Comparison of ENCODE assay signal across 27 cellular contexts in the genomic region with DNA sequence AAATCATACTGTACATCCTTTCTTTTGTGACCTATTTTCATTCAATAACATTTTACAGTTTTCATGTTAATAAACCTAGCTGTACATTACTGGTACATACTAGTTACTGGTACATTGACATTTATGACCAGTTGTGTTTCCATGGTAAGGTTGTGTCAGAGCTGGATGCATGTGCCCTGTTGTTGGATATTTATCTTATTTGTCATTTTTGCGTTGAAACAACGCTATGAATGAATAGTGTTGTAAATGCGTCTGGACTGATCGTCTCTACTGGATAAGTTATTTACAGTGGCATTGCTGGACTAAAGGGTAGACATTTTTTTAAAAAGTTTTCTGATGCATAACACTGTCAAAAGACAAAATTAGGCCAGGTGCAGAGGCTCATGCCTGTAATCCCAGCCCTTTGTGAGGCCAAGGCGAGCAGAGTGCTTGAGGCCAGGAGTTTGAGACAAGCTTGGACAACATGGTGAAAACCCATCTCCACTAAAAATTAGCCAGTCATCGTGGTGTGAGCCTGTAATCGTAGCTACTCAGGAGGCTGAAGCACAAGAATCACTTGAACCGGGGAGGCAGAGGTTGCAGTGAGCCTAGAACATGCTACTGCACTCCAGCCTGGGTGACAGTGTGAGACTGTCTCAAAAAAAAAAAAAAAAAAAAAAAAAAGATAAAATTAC. TPM values are rescaled to one million over a fixed set of nuclear protein-coding genes. Genes with fewer than 3 reads are reported as not detected.
A peak's percentile ranks its signal among the peaks of the same experiment; 100 is the strongest.
DNase-seq lines count a peak whose midpoint lies in the region; ATAC-seq, FAIRE-seq and TF ChIP-seq lines count a peak whose summit lies in the region.
"Had no signal": no experiment of that assay in that cellular context is flagged by ENCODE, and none has a peak within 500 bp of the region (broad histone marks: within the 10 kb centered on the region; RNA-seq: fewer than 3 reads in every experiment).

No MANE protein-coding gene starts in this region.

- H3K9me3 ChIP-seq in IMR-90 (ENCODE audit: control insufficient read depth, insufficient read depth, low read length) (no peaks in the 10 kb centered on the region), K562 (replicated peaks; ENCODE audit: control insufficient read depth, insufficient read depth, low read depth, low read length) (no peaks in the 10 kb centered on the region), smooth muscle cell (replicated peaks; ENCODE audit: low read depth) (no peaks in the 10 kb centered on the region), upper lobe of left lung (no peaks in the 10 kb centered on the region)
- no peaks in the 10 kb centered on the region for H3K9me3 ChIP-seq in effector memory CD4-positive, alpha-beta T cell (ENCODE audit: control insufficient read depth, low read length)
- H3K9me3 ChIP-seq: BLaER1 treated with 17β-estradiol and CSF1 and Interleukin-3, amounts not matched to agents 10 nM and 100 nM; Peyer's patch; stomach; thyroid gland had no signal

- H3K4me3 ChIP-seq in IMR-90 (ENCODE audit: insufficient read depth, low read depth, low read length) (no peak overlapping the region), K562 (no peak overlapping the region), smooth muscle cell (no peak overlapping the region), upper lobe of left lung (no peak overlapping the region)
- no peak overlapping the region for H3K4me3 ChIP-seq in effector memory CD4-positive, alpha-beta T cell (ENCODE audit: insufficient read depth, low read depth, low read length, poor library complexity, severe bottlenecking)
- H3K4me3 ChIP-seq: BLaER1 treated with 17β-estradiol and CSF1 and Interleukin-3, amounts not matched to agents 10 nM and 100 nM; GM12878; Peyer's patch; stomach; thyroid gland had no signal

- no peak for FAIRE-seq in K562 (lab: Jason Lieb, UNC)
- FAIRE-seq: GM12878, HepG2, keratinocyte had no signal

- no peak for TF ChIP-seq POLR2A in IMR-90 (IDR thresholded peaks at IDR 0.05; ENCODE audit: low read depth, low read length)
- no peak for TF ChIP-seq POLR2A in K562 (conservative IDR thresholded peaks at IDR 0.05)
- no peak for TF ChIP-seq POLR2A in upper lobe of left lung (IDR thresholded peaks at IDR 0.05)

- H3K27ac Mint-ChIP-seq in nephron, result peak overlapping the region; percentile 60 to 83 (median 80)
- H3K27ac Mint-ChIP-seq: activated CD4-positive, alpha-beta T cell treated with anti-CD3 and anti-CD28 coated beads for 36 hours; activated CD8-positive, alpha-beta T cell treated with anti-CD3 and anti-CD28 coated beads, Interleukin-2, amount 10 ng/mL, durations not matched to agents 7 days and 5 days; activated naive CD4-positive, alpha-beta T cell treated with anti-CD3 and anti-CD28 coated beads for 36 hours; naive B cell had no signal

- peak overlapping the region; percentile 99 for H2BK20ac ChIP-seq in IMR-90 (ENCODE audit: low read depth, low read length)

- 50% methylated on average over 3 of the region's 8 CpGs; no CpG with 5 or more reads in 1 of the 2 experiments for WGBS in IMR-90 (ENCODE audit: extremely low coverage in 2 of 2, insufficient read length in 1 of 2), 2 experiments
- WGBS in K562 (ENCODE audit: insufficient coverage, low coverage, missing lambda C conversion rate), result 52% methylated on average over 8 of the region's 8 CpGs
- WGBS in smooth muscle cell (ENCODE audit: low lambda C conversion rate), result 66% methylated on average over 8 of the region's 8 CpGs
- WGBS in upper lobe of left lung, 2 donors, result 73 to 80% methylated on average over 8 of the region's 8 CpGs

- peak overlapping the region; percentile 96 for H3K23ac ChIP-seq in IMR-90 (ENCODE audit: low read depth, low read length)

- TF ChIP-seq CTCF in IMR-90 (conservative IDR thresholded peaks at IDR 0.05; ENCODE audit: low read depth, low read length), result no peak
- TF ChIP-seq CTCF in K562 (IDR thresholded peaks at IDR 0.05 in 2 of 3, conservative IDR thresholded peaks at IDR 0.05 in 1 of 3; ENCODE audit: insufficient read depth in 2 of 3, low read depth in 1 of 3, low read length in 3 of 3), result no peak
- TF ChIP-seq CTCF in nephron (IDR thresholded peaks at IDR 0.05; ENCODE audit: unreplicated experiment in 3 of 3), result no peak
- TF ChIP-seq CTCF in smooth muscle cell (IDR thresholded peaks at IDR 0.05; ENCODE audit: borderline replicate concordance, insufficient read depth, poor library complexity, severe bottlenecking), result no peak
- TF ChIP-seq CTCF in upper lobe of left lung (IDR thresholded peaks at IDR 0.05), result no peak

- H4K20me1 ChIP-seq in IMR-90 (ENCODE audit: insufficient read depth, low read length) (no peaks in the 10 kb centered on the region), K562 (replicated peaks; ENCODE audit: control insufficient read depth, insufficient read depth, low read length) (no peaks in the 10 kb centered on the region), smooth muscle cell (ENCODE audit: low read depth) (no peaks in the 10 kb centered on the region)
- H4K20me1 ChIP-seq: BLaER1 treated with 17β-estradiol and CSF1 and Interleukin-3, amounts not matched to agents 10 nM and 100 nM had no signal

- H3K4me1 ChIP-seq in IMR-90 (ENCODE audit: control insufficient read depth, insufficient read depth, low read length), result peaks cover 41% of the 10 kb centered on the region
- peaks cover 14 to 43% of the 10 kb centered on the region in 2 experiments for H3K4me1 ChIP-seq in K562 (replicated peaks in 1 of 2; ENCODE audit: control insufficient read depth in 2 of 2, insufficient read depth in 2 of 2, low read length in 2 of 2)
- no peaks in the 10 kb centered on the region for H3K4me1 ChIP-seq in smooth muscle cell (ENCODE audit: low read depth)
- no peaks in the 10 kb centered on the region for H3K4me1 ChIP-seq in effector memory CD4-positive, alpha-beta T cell (ENCODE audit: control insufficient read depth, insufficient read depth, low read length, poor library complexity, severe bottlenecking)
- H3K4me1 ChIP-seq in upper lobe of left lung, result peaks cover 15 to 39% (median 34%) of the 10 kb centered on the region in 4 donors

- in situ Hi-C loops in IMR-90 (cut with MboI; ENCODE audit: low sequenced_read_pairs) (no loop called here), K562 (cut with MboI) (no loop called here)

- H2AFZ ChIP-seq in IMR-90 (replicated peaks; ENCODE audit: low read length, poor library complexity), result no peak overlapping the region
- no peak overlapping the region; the same call in 1 of the 2 replicates for H2AFZ ChIP-seq in K562 (ENCODE audit: low read depth, low read length)
- no peak overlapping the region for H2AFZ ChIP-seq in smooth muscle cell (ENCODE audit: low read depth)

- no peak overlapping the region for H2AK9ac ChIP-seq in IMR-90 (replicated peaks; ENCODE audit: low read depth, low read length, poor library complexity)

- peaks cover 14% of the 10 kb centered on the region for H3F3A ChIP-seq in smooth muscle cell (ENCODE audit: low read depth)

- POLR2A ChIA-PET in IMR-90 (lab: Charles Lee; ENCODE audit: unreplicated experiment), result interaction anchor here (1.0 kb wide), 1 partner anchor 17 kb away, joined by 3 read pairs; no protein-coding TSS in a partner anchor
- POLR2A ChIA-PET in K562 (lab: Yijun Ruan, JAX), result interaction anchor here (1.8 kb wide), 1 partner anchor 12 kb away, joined by 4 read pairs; no protein-coding TSS in a partner anchor

- ATAC-seq in IMR-90 (ENCODE audit: low read depth), result no peak
- ATAC-seq in K562, result no peak
- no peak for ATAC-seq in HG03045 (IDR thresholded peaks at IDR 0.05; ENCODE audit: unreplicated experiment)
- ATAC-seq in upper lobe of left lung (ENCODE audit: low FRiP score in 2 of 2), result no peak
- ATAC-seq: activated CD4-positive, alpha-beta T cell treated with anti-CD3 and anti-CD28 coated beads for 36 hours; activated CD8-positive, alpha-beta T cell treated with anti-CD3 and anti-CD28 coated beads, Interleukin-2, amount 10 ng/mL, durations not matched to agents 7 days and 5 days; GM12878; HepG2 had no signal

- peak overlapping the region; percentile 93 for H4K91ac ChIP-seq in IMR-90 (ENCODE audit: insufficient read depth, low read depth, low read length)

- peak overlapping the region; percentile 97 for H3K14ac ChIP-seq in IMR-90 (replicated peaks; ENCODE audit: low read depth, low read length)

- TF ChIP-seq EP300 in K562 (IDR thresholded peaks at IDR 0.05; ENCODE audit: low read length) (no peak), upper lobe of left lung (IDR thresholded peaks at IDR 0.05) (no peak)

- no peaks in the 10 kb centered on the region for H3K27me3 ChIP-seq in IMR-90 (ENCODE audit: control insufficient read depth, insufficient read depth, low read length)
- H3K27me3 ChIP-seq in K562 (ENCODE audit: control insufficient read depth in 2 of 2, insufficient read depth in 2 of 2, low read length in 2 of 2), result peaks cover 0 to 13% of the 10 kb centered on the region in 2 experiments; a peak in 2 of 5 replicates
- no peaks in the 10 kb centered on the region for H3K27me3 ChIP-seq in smooth muscle cell (ENCODE audit: low read depth)
- no peaks in the 10 kb centered on the region for H3K27me3 ChIP-seq in effector memory CD4-positive, alpha-beta T cell (replicated peaks; ENCODE audit: control insufficient read depth, insufficient read depth, low read length, poor library complexity, severe bottlenecking)
- no peaks in the 10 kb centered on the region for H3K27me3 ChIP-seq in upper lobe of left lung
- H3K27me3 ChIP-seq: BLaER1 treated with 17β-estradiol and CSF1 and Interleukin-3, amounts not matched to agents 10 nM and 100 nM; Peyer's patch; stomach; thyroid gland had no signal

- CTCF ChIA-PET in IMR-90 (lab: Yijun Ruan, JAX) (interaction anchor here (1.0 to 2.0 kb wide), 5 partner anchors 12 to 218 kb away, joined by 3 to 6 read pairs (median 3); no protein-coding TSS in a partner anchor), K562 (lab: Yijun Ruan, JAX; ENCODE audit: low intra/inter-chr PET ratio) (no interaction called here)

- H3K27me3 Mint-ChIP-seq in nephron (ENCODE audit: low read depth), result peaks cover 9% of the 10 kb centered on the region

- H3K4me3 Mint-ChIP-seq in nephron, result no peak overlapping the region
- H3K4me3 Mint-ChIP-seq: activated CD4-positive, alpha-beta T cell treated with anti-CD3 and anti-CD28 coated beads for 36 hours; activated CD8-positive, alpha-beta T cell treated with anti-CD3 and anti-CD28 coated beads, Interleukin-2, amount 10 ng/mL, durations not matched to agents 7 days and 5 days; activated naive CD4-positive, alpha-beta T cell treated with anti-CD3 and anti-CD28 coated beads for 36 hours; naive B cell had no signal

- H3K27ac ChIP-seq in IMR-90 (ENCODE audit: insufficient read depth, low read length), result peak overlapping the region; percentile 92
- no peak overlapping the region for H3K27ac ChIP-seq in K562 (ENCODE audit: extremely low read depth, low read depth, low read length)
- H3K27ac ChIP-seq in smooth muscle cell (ENCODE audit: low read depth), result peak overlapping the region; percentile 11
- H3K27ac ChIP-seq in effector memory CD4-positive, alpha-beta T cell (ENCODE audit: insufficient read depth, low read length, poor library complexity, severe bottlenecking), result no peak overlapping the region
- H3K27ac ChIP-seq in upper lobe of left lung, result no peak overlapping the region
- H3K27ac ChIP-seq: BLaER1 treated with 17β-estradiol and CSF1 and Interleukin-3, amounts not matched to agents 10 nM and 100 nM; Peyer's patch; thyroid gland had no signal

- H3K18ac ChIP-seq in IMR-90 (ENCODE audit: low read depth, low read length), result peak overlapping the region; percentile 99

- H3K9me1 ChIP-seq in IMR-90 (ENCODE audit: insufficient read depth, low read length) (peaks cover 55% of the 10 kb centered on the region), K562 (ENCODE audit: control insufficient read depth, insufficient read depth, low read length) (no peaks in the 10 kb centered on the region)

- peak overlapping the region; percentile 97 for H2AK5ac ChIP-seq in IMR-90 (ENCODE audit: low read depth, low read length)

- peaks cover 52% of the 10 kb centered on the region for H3K4me1 Mint-ChIP-seq in nephron
- H3K4me1 Mint-ChIP-seq: naive B cell had no signal

- intact Hi-C loops in IMR-90 (cut with micrococcal nuclease) (loop anchor here (2.0 kb wide), 1 partner anchor 49 kb away; no protein-coding TSS in a partner anchor), K562 (cut with micrococcal nuclease) (no loop called here)

- no peaks in the 10 kb centered on the region for H3K36me3 Mint-ChIP-seq in nephron (ENCODE audit: low read depth)

- dilution Hi-C loops in IMR-90 (cut with HindIII; ENCODE audit: low sequenced_read_pairs, unreplicated experiment), result no loop called here

- BruUV-seq in IMR-90 (replicated peaks; lab: Mats Ljungman, UMichigan) (no TSS peak), K562 (replicated peaks; lab: Mats Ljungman, UMichigan) (no TSS peak)

- H3K9me3 Mint-ChIP-seq in nephron, result no peaks in the 10 kb centered on the region
- H3K9me3 Mint-ChIP-seq: activated naive CD4-positive, alpha-beta T cell treated with anti-CD3 and anti-CD28 coated beads for 36 hours; naive B cell had no signal

- TF ChIP-seq RAD21 in IMR-90 (IDR thresholded peaks at IDR 0.05; ENCODE audit: low read length) (no peak), K562 (CRISPR knock-in tag; conservative IDR thresholded peaks at IDR 0.05 in 1 of 2, IDR thresholded peaks at IDR 0.05 in 1 of 2) (no peak)

- peak overlapping the region; percentile 63 to 94 for H4K8ac ChIP-seq in IMR-90 (ENCODE audit: low read depth in 2 of 2, low read length in 2 of 2)

- DNase-seq in IMR-90, result peak; percentile 28
- DNase-seq in K562 (ENCODE audit: extremely low read depth in 1 of 4, low spot score in 3 of 4), result no peak
- DNase-seq in smooth muscle cell (lab: John Stamatoyannopoulos, UW; ENCODE audit: unreplicated experiment), result no peak
- no peak for DNase-seq in NCI-H187 (lab: John Stamatoyannopoulos, UW)
- no peak for DNase-seq in effector memory CD4-positive, alpha-beta T cell
- DNase-seq in upper lobe of left lung, result no peak
- DNase-seq: activated CD4-positive, alpha-beta T cell treated with anti-CD3 and anti-CD28 coated beads for 36 hours; activated CD8-positive, alpha-beta T cell treated with anti-CD3 and anti-CD28 coated beads, Interleukin-2, amount 10 ng/mL, durations not matched to agents 7 days and 5 days; activated naive CD4-positive, alpha-beta T cell treated with anti-CD3 and anti-CD28 coated beads for 36 hours; Kasumi-1; naive B cell; NCI-H1417 treated with DMSO at 0.1 percent for 48 hours; NCI-H2081; NCI-H2227 treated with DMSO at 0.1 percent for 48 hours; NCI-H69; SIG-M5; stimulated activated CD8-positive, alpha-beta memory T cell treated with anti-CD3 and anti-CD28 coated beads, Interleukin-4, amount 100 ng/mL, for 48 hours; stomach; T-helper 9 cell; thyroid gland had no signal

- H3K56ac ChIP-seq in IMR-90 (ENCODE audit: extremely low read depth, insufficient read depth, low read length), result peak overlapping the region; percentile 70

- H3K36me3 ChIP-seq in IMR-90 (ENCODE audit: control insufficient read depth, insufficient read depth, low read length), result no peaks in the 10 kb centered on the region
- H3K36me3 ChIP-seq in K562 (ENCODE audit: control insufficient read depth, insufficient read depth, low read length), result no peaks in the 10 kb centered on the region; the same call in 2 of the 3 replicates
- H3K36me3 ChIP-seq in smooth muscle cell (ENCODE audit: low read depth), result no peaks in the 10 kb centered on the region
- H3K36me3 ChIP-seq in effector memory CD4-positive, alpha-beta T cell (ENCODE audit: control insufficient read depth, insufficient read depth, low read length), result no peaks in the 10 kb centered on the region
- no peaks in the 10 kb centered on the region for H3K36me3 ChIP-seq in upper lobe of left lung
- H3K36me3 ChIP-seq: BLaER1 treated with 17β-estradiol and CSF1 and Interleukin-3, amounts not matched to agents 10 nM and 100 nM; Peyer's patch; stomach; thyroid gland had no signal

- H3K79me2 ChIP-seq in K562 (ENCODE audit: control insufficient read depth, insufficient read depth, low read length) (no peaks in the 10 kb centered on the region), smooth muscle cell (ENCODE audit: low read depth) (no peaks in the 10 kb centered on the region)

- H2BK5ac ChIP-seq in IMR-90 (ENCODE audit: low read depth, low read length, poor library complexity, severe bottlenecking), result peak overlapping the region; percentile 96

- H2BK120ac ChIP-seq in IMR-90 (ENCODE audit: low read depth, low read length), result peak overlapping the region; percentile 100

- H3K9ac ChIP-seq in IMR-90 (ENCODE audit: low read depth, low read length) (peak overlapping the region; percentile 40), K562 (ENCODE audit: insufficient read depth in 1 of 2, low read depth in 2 of 2, low read length in 2 of 2) (no peak overlapping the region), smooth muscle cell (ENCODE audit: low read depth) (no peak overlapping the region)
- H3K9ac ChIP-seq: BLaER1 treated with 17β-estradiol and CSF1 and Interleukin-3, amounts not matched to agents 10 nM and 100 nM had no signal

- peak overlapping the region; percentile 96 for H4K5ac ChIP-seq in IMR-90 (ENCODE audit: low read depth, low read length)

- peaks cover 17 to 88% of the 10 kb centered on the region in 2 experiments for H3K79me1 ChIP-seq in IMR-90 (ENCODE audit: low read depth in 1 of 2, low read length in 2 of 2)

- H3K4me2 ChIP-seq in IMR-90 (ENCODE audit: low read depth, low read length) (no peak overlapping the region), K562 (ENCODE audit: insufficient read depth, low read length) (no peak overlapping the region), smooth muscle cell (no peak overlapping the region)

- peak overlapping the region; percentile 77; the same call in 2 of the 3 replicates for H2BK15ac ChIP-seq in IMR-90 (ENCODE audit: low read depth, low read length)

- peak overlapping the region; percentile 98 for H3K4ac ChIP-seq in IMR-90 (ENCODE audit: low read depth, low read length)

RNA-seq across cellular contexts. Expression of gene MCFD2, which starts 40.2 kb away (rescaled TPM):
- total RNA-seq in IMR-90 (2012; rRNA removed) (177 and 219 TPM in 2 replicates), K562 (2014; rRNA removed) (78.6 and 82.9 TPM in 2 replicates), K562 (2014; rRNA removed; fragmentation: Illumina TruSeq; extraction: Trizol) (99.4 and 117 TPM in 2 replicates), K562 (2015; rRNA removed; fragmentation: Illumina TruSeq; extraction: Trizol) (95.8 and 100 TPM in 2 replicates), K562 (2021) (115 and 125 TPM in 2 replicates), smooth muscle cell (167 and 232 TPM in 2 replicates), upper lobe of left lung (100 to 1,000 TPM in 1 of 6 donors, 10 to 100 TPM in 5; 16.8 to 102 (median 77.5) TPM)
- polyA plus RNA-seq in IMR-90 (2012; rRNA removed) (127 and 145 TPM in 2 replicates), K562 (2011; rRNA removed) (165 and 201 TPM in 2 replicates), K562 (2014; fragmentation: Illumina TruSeq; extraction: Trizol) (110 and 123 TPM in 2 replicates), K562 (2014; fragmentation: Nextera tagmentation; extraction: Ambion mirVana) (100 to 1,000 TPM; 217 to 237 TPM), K562 (2014; rRNA removed) (94.0 and 99.3 TPM in 2 replicates), smooth muscle cell (100 and 107 TPM in 2 replicates)
- polyA plus RNA-seq in IMR-90 (2012; cell fraction: cytosol; rRNA removed), result 51.2 and 117 TPM in 2 replicates
- 56.9 and 86.4 TPM in 2 replicates for polyA plus RNA-seq in IMR-90 (2012; cell fraction: nucleus; rRNA removed; ENCODE audit: low replicate concordance)
- total RNA-seq in K562 (2011; cell fraction: chromatin; rRNA removed; ENCODE audit: low replicate concordance), result 97.6 and 157 TPM in 2 replicates
- 127 and 128 TPM in 2 replicates for total RNA-seq in K562 (2011; cell fraction: nucleolus; rRNA removed)
- 152 and 201 TPM in 2 replicates for total RNA-seq in K562 (2011; cell fraction: nucleoplasm; rRNA removed)
- 73.3 and 94.0 TPM in 2 replicates for polyA plus RNA-seq in K562 (2011; cell fraction: cytosol; rRNA removed)
- polyA plus RNA-seq in K562 (2011; cell fraction: nucleus; rRNA removed), result 44.7 and 52.8 TPM in 2 replicates
- polyA plus RNA-seq in K562 (2012), result 122 and 156 TPM in 2 replicates
- 227 and 238 TPM in 2 replicates for polyA minus RNA-seq in K562 (2011; rRNA and poly(A)+ RNA removed)
- 45.9 and 53.0 TPM in 2 replicates for polyA minus RNA-seq in K562 (2011; cell fraction: cytosol; rRNA and poly(A)+ RNA removed)
- 34.2 and 54.3 TPM in 2 replicates for polyA minus RNA-seq in K562 (2011; cell fraction: nucleus; rRNA and poly(A)+ RNA removed)

Comparison
In these comparisons a context has a peak if more than half of its experiments do, and no peak if none do; other contexts are left out.
1. H3K27ac ChIP-seq: peak in IMR-90 (single experiment) and smooth muscle cell (single experiment); none in K562 (single experiment), effector memory CD4-positive, alpha-beta T cell (single experiment) and upper lobe of left lung (0 of 4).